ENCODE assay signal across 16 cellular contexts in genomic region chr16:5175263-5175662, GRCh38.
DNase-seq lines count a peak whose midpoint lies in the region; ATAC-seq and TF ChIP-seq lines count a peak whose summit lies in the region.
"Had no signal": no experiment of that assay in that cellular context is flagged by ENCODE, and none has a peak within 500 bp of the region (broad histone marks: within the 10 kb centered on the region; RNA-seq: fewer than 3 reads in every experiment).

No MANE protein-coding gene starts in this region.

- no peaks in the 10 kb centered on the region for H3K36me3 ChIP-seq in prostate gland
- H3K36me3 ChIP-seq: BLaER1 had no signal

- H3K27me3 ChIP-seq in prostate gland (replicated peaks; ENCODE audit: insufficient read depth): no peaks in the 10 kb centered on the region
- H3K27me3 ChIP-seq: BLaER1 had no signal

- intact Hi-C loops in prostate gland (cut with DNase I): no loop called here

- POLR2A ChIA-PET in T-cell (lab: Charles Lee): no interaction called here

- WGBS in prostate gland: 30% methylated on average over 5 of the region's 5 CpGs

- ATAC-seq in natural killer cell treated with Interleukin-12 subunit alpha and Interleukin-12 subunit beta and Interleukin-15 and Interleukin-18, amount 100 ng/mL, for 72 hours: no peak
- ATAC-seq in T-cell (replicated peaks in 1 of 4): no peak
- ATAC-seq: Panc1, Right ventricle myocardium inferior had no signal

- no peak for TF ChIP-seq POLR2A in prostate gland (IDR thresholded peaks at IDR 0.05)

- DNase-seq in DMS 273 (lab: John Stamatoyannopoulos, UW; ENCODE audit: unreplicated experiment) (peak; percentile 80), NCI-H2227 (lab: John Stamatoyannopoulos, UW; ENCODE audit: unreplicated experiment) (peak; percentile 26), globus pallidus (ENCODE audit: low spot score) (peak; percentile 2), prostate gland (ENCODE audit: low spot score) (peak; percentile 57), endothelial cell (ENCODE audit: low spot score) (no peak), T-cell (no peak)
- DNase-seq in natural killer cell treated with Interleukin-12 subunit alpha and Interleukin-12 subunit beta and Interleukin-15 and Interleukin-18, amount 100 ng/mL, for 72 hours (ENCODE audit: low spot score): no peak
- DNase-seq: H7, KBM-7, NCI-H1105 treated with DMSO at 0.1 percent for 48 hours, NCI-H2029, NCI-H526, SK-N-SH had no signal

- peaks cover 4% of the 10 kb centered on the region for H3K36me3 Mint-ChIP-seq in natural killer cell treated with Interleukin-12 subunit alpha and Interleukin-12 subunit beta and Interleukin-15 and Interleukin-18, amount 100 ng/mL, for 72 hours
- H3K36me3 Mint-ChIP-seq in endothelial cell (ENCODE audit: low read depth, unreplicated experiment): no peaks in the 10 kb centered on the region
- H3K36me3 Mint-ChIP-seq in T-cell: no peaks in the 10 kb centered on the region

- peaks cover 7% of the 10 kb centered on the region in 2 donors for H3K27me3 Mint-ChIP-seq in natural killer cell treated with Interleukin-12 subunit alpha and Interleukin-12 subunit beta and Interleukin-15 and Interleukin-18, amount 100 ng/mL, for 72 hours
- H3K27me3 Mint-ChIP-seq in endothelial cell (ENCODE audit: unreplicated experiment) (no peaks in the 10 kb centered on the region), T-cell (peaks cover 15 to 16% of the 10 kb centered on the region in 2 donors)

- CTCF ChIA-PET in T-cell (lab: Charles Lee): no interaction called here

- H3K27ac ChIP-seq in prostate gland: no peak overlapping the region
- H3K27ac ChIP-seq: BLaER1 had no signal

- peaks cover 3% of the 10 kb centered on the region for H3K9me3 Mint-ChIP-seq in natural killer cell treated with Interleukin-12 subunit alpha and Interleukin-12 subunit beta and Interleukin-15 and Interleukin-18, amount 100 ng/mL, for 72 hours
- H3K9me3 Mint-ChIP-seq in endothelial cell (ENCODE audit: unreplicated experiment) (no peaks in the 10 kb centered on the region), T-cell (peaks cover 6 to 27% (median 26%) of the 10 kb centered on the region in 3 donors)

- H3K4me1 Mint-ChIP-seq in natural killer cell treated with Interleukin-12 subunit alpha and Interleukin-12 subunit beta and Interleukin-15 and Interleukin-18, amount 100 ng/mL, for 72 hours (ENCODE audit: low read depth in 2 of 2): no peaks in the 10 kb centered on the region
- H3K4me1 Mint-ChIP-seq in endothelial cell (ENCODE audit: unreplicated experiment) (no peaks in the 10 kb centered on the region), T-cell (no peaks in the 10 kb centered on the region)

- H3K9me3 ChIP-seq in prostate gland: no peaks in the 10 kb centered on the region
- H3K9me3 ChIP-seq: SK-N-SH had no signal

- no peak overlapping the region for H3K4me3 ChIP-seq in prostate gland
- H3K4me3 ChIP-seq: BLaER1 had no signal

- no peak overlapping the region for H3K27ac Mint-ChIP-seq in natural killer cell treated with Interleukin-12 subunit alpha and Interleukin-12 subunit beta and Interleukin-15 and Interleukin-18, amount 100 ng/mL, for 72 hours
- H3K27ac Mint-ChIP-seq in endothelial cell (ENCODE audit: unreplicated experiment): no peak overlapping the region
- no peak overlapping the region for H3K27ac Mint-ChIP-seq in T-cell

- no peaks in the 10 kb centered on the region for H3K4me1 ChIP-seq in prostate gland (replicated peaks)
- H3K4me1 ChIP-seq: BLaER1 had no signal

- TF ChIP-seq CTCF in prostate gland (IDR thresholded peaks at IDR 0.05) (no peak), endothelial cell (IDR thresholded peaks at IDR 0.05; ENCODE audit: unreplicated experiment) (no peak)

- H3K4me3 Mint-ChIP-seq in natural killer cell treated with Interleukin-12 subunit alpha and Interleukin-12 subunit beta and Interleukin-15 and Interleukin-18, amount 100 ng/mL, for 72 hours: no peak overlapping the region
- H3K4me3 Mint-ChIP-seq in endothelial cell (ENCODE audit: unreplicated experiment) (no peak overlapping the region), T-cell (no peak overlapping the region)

Comparison
In these comparisons a context has a peak if more than half of its experiments do, and no peak if none do; other contexts are left out.
1. DNase-seq: peak in DMS 273 (single experiment), NCI-H2227 (single experiment), globus pallidus (single experiment) and prostate gland (single experiment); none in natural killer cell treated with Interleukin-12 subunit alpha and Interleukin-12 subunit beta and Interleukin-15 and Interleukin-18, amount 100 ng/mL, for 72 hours (single experiment), endothelial cell (single experiment) and T-cell (0 of 34).